26 cellular contexts compared by ENCODE assay signal in genomic region chr10:6695519-6695918, GRCh38.
"Had no signal": no experiment of that assay in that cellular context is flagged by ENCODE, and none has a peak within 500 bp of the region (broad histone marks: within the 10 kb centered on the region; RNA-seq: fewer than 3 reads in every experiment).

No MANE protein-coding gene starts in this region.

- ATAC-seq: activated CD4-positive, CD25-positive, alpha-beta regulatory T cell treated with anti-CD3 and anti-CD28 coated beads, Interleukin-2, amount 50 U/mL, for 24 hours; activated CD8-positive, alpha-beta memory T cell treated with anti-CD3 and anti-CD28 coated beads, Interleukin-2, amount 10 ng/mL, durations not matched to agents 7 days and 5 days; activated CD8-positive, alpha-beta T cell treated with anti-CD3 and anti-CD28 coated beads, Interleukin-2, amount 10 ng/mL, durations not matched to agents 7 days and 5 days; activated T-cell treated with anti-CD3 and anti-CD28 coated beads, Interleukin-2, amount 50 U/mL, for 4 hours; gastroesophageal sphincter; heart right ventricle; T-helper 17 cell had no signal

- H3K9me3 Mint-ChIP-seq: activated B cell treated with CpG ODN at 0.5 μM for 24 hours; activated CD4-positive, alpha-beta memory T cell treated with anti-CD3 and anti-CD28 coated beads for 36 hours; activated naive CD4-positive, alpha-beta T cell treated with anti-CD3 and anti-CD28 coated beads, Interleukin-2, amount 50 U/mL, for 72 hours; activated naive CD8-positive, alpha-beta T cell treated with anti-CD3 and anti-CD28 coated beads, Interleukin-2, amount 10 ng/mL, durations not matched to agents 7 days and 5 days; activated T-cell treated with anti-CD3 and anti-CD28 coated beads, Interleukin-2, amount 50 U/mL, for 4 hours; activated T-helper 17 cell treated with anti-CD3 and anti-CD28 coated beads, Interleukin-2, amount 50 U/mL, for 72 hours; brain; T-helper 2 cell treated with Interferon-gamma antibody and Interleukin-4, amounts not matched to agents 5 μg/mL and 100 μg/mL, for 36 hours had no signal

- H3K4me1 Mint-ChIP-seq: activated B cell treated with CpG ODN at 0.5 μM for 24 hours; activated naive CD8-positive, alpha-beta T cell treated with anti-CD3 and anti-CD28 coated beads, Interleukin-2, amount 10 ng/mL, durations not matched to agents 7 days and 5 days had no signal

- H3K27ac Mint-ChIP-seq: activated B cell treated with CpG ODN at 0.5 μM for 24 hours; activated CD4-positive, alpha-beta memory T cell treated with anti-CD3 and anti-CD28 coated beads for 36 hours; activated CD8-positive, alpha-beta memory T cell treated with anti-CD3 and anti-CD28 coated beads, Interleukin-2, amount 10 ng/mL, durations not matched to agents 7 days and 5 days; activated CD8-positive, alpha-beta T cell treated with anti-CD3 and anti-CD28 coated beads, Interleukin-2, amount 10 ng/mL, durations not matched to agents 7 days and 5 days; activated naive CD8-positive, alpha-beta T cell treated with anti-CD3 and anti-CD28 coated beads, Interleukin-2, amount 10 ng/mL, durations not matched to agents 7 days and 5 days; activated T-helper 17 cell treated with anti-CD3 and anti-CD28 coated beads, Interleukin-2, amount 50 U/mL, for 72 hours; brain; T-helper 17 cell; T-helper 2 cell treated with Interferon-gamma antibody and Interleukin-4, amounts not matched to agents 5 μg/mL and 100 μg/mL, for 36 hours had no signal

- H3K36me3 Mint-ChIP-seq: activated CD4-positive, alpha-beta memory T cell treated with anti-CD3 and anti-CD28 coated beads for 36 hours; activated CD8-positive, alpha-beta memory T cell treated with anti-CD3 and anti-CD28 coated beads, Interleukin-2, amount 10 ng/mL, durations not matched to agents 7 days and 5 days; activated naive CD4-positive, alpha-beta T cell treated with anti-CD3 and anti-CD28 coated beads, Interleukin-2, amount 50 U/mL, for 72 hours; activated naive CD8-positive, alpha-beta T cell treated with anti-CD3 and anti-CD28 coated beads, Interleukin-2, amount 10 ng/mL, durations not matched to agents 7 days and 5 days; brain had no signal

- H3K4me3 Mint-ChIP-seq: activated B cell treated with CpG ODN at 0.5 μM for 24 hours; activated CD4-positive, alpha-beta memory T cell treated with anti-CD3 and anti-CD28 coated beads for 36 hours; activated CD8-positive, alpha-beta memory T cell treated with anti-CD3 and anti-CD28 coated beads, Interleukin-2, amount 10 ng/mL, durations not matched to agents 7 days and 5 days; activated CD8-positive, alpha-beta T cell treated with anti-CD3 and anti-CD28 coated beads, Interleukin-2, amount 10 ng/mL, durations not matched to agents 7 days and 5 days; activated naive CD8-positive, alpha-beta T cell treated with anti-CD3 and anti-CD28 coated beads, Interleukin-2, amount 10 ng/mL, durations not matched to agents 7 days and 5 days; activated T-cell treated with anti-CD3 and anti-CD28 coated beads, Interleukin-2, amount 50 U/mL, for 4 hours; activated T-helper 17 cell treated with anti-CD3 and anti-CD28 coated beads, Interleukin-2, amount 50 U/mL, for 72 hours; brain; T-helper 17 cell; T-helper 2 cell treated with Interferon-gamma antibody and Interleukin-4, amounts not matched to agents 5 μg/mL and 100 μg/mL, for 36 hours had no signal

- DNase-seq: activated B cell treated with CpG ODN at 0.5 μM for 24 hours; activated CD8-positive, alpha-beta memory T cell treated with anti-CD3 and anti-CD28 coated beads, Interleukin-2, amount 10 ng/mL, durations not matched to agents 7 days and 5 days; activated CD8-positive, alpha-beta memory T cell treated with anti-CD3 and anti-CD28 coated beads, Interleukin-2, amount 50 U/mL, for 4 hours; activated CD8-positive, alpha-beta T cell treated with anti-CD3 and anti-CD28 coated beads, Interleukin-2, amount 10 ng/mL, durations not matched to agents 7 days and 5 days; activated effector memory CD4-positive, alpha-beta T cell treated with Interleukin-2 at 50 U/mL for 16 hours; activated gamma-delta T cell treated with Interleukin-2 at 50 U/mL for 16 hours; activated naive CD4-positive, alpha-beta T cell treated with Interleukin-2 at 50 U/mL for 16 hours; activated naive CD8-positive, alpha-beta T cell treated with anti-CD3 and anti-CD28 coated beads, Interleukin-2, amount 10 ng/mL, durations not matched to agents 7 days and 5 days; activated T-cell treated with anti-CD3 and anti-CD28 coated beads, Interleukin-2, amount 50 U/mL, for 4 hours; central memory CD4-positive, alpha-beta T cell; cerebellar nuclear complex; colonic mucosa; effector CD8-positive, alpha-beta T cell; esophagus squamous epithelium; foreskin melanocyte; heart right ventricle; T-helper 1 cell; T-helper 17 cell; WERI-Rb-1 had no signal
